In the genomic region with DNA sequence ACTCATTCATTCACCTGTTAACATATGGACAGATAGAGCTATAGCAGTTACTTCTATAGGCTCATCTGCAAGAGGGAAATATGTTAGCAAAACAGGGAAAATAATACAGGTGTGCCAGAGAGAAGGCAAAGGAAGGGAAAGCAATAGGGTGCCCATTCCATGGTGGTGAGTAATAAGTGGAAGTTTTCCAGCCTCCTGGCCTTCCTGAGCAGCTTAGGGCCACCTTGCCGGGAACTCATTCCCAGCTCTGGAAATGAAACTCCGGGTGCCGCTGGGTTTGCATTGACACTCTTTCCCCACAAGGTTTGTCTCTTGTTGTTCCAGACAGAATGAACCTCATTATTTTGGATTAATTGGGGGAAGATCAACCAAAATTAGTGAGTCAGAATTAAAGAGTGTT, we compare ENCODE assay signal across 1 cellular context.
TF ChIP-seq lines count a peak whose summit lies in the region.

No MANE protein-coding gene starts in this region.

TF ChIP-seq in Ishikawa, 13 proteins besides CTCF, POLR2A, EP300 and RAD21 (continued from another document):
- no peak for TF ChIP-seq ZBTB7A (IDR thresholded peaks at IDR 0.05; ENCODE audit: low read depth)
TF ChIP-seq in Ishikawa: peak in this region for 4.
